ENCODE assay signal across 8 cellular contexts in genomic region chr10:72331575-72332422, GRCh38. TPM values are rescaled to one million over a fixed set of nuclear protein-coding genes. Genes with fewer than 3 reads are reported as not detected.
A peak's percentile ranks its signal among the peaks of the same experiment; 100 is the strongest.
DNase-seq lines count a peak whose midpoint lies in the region; ATAC-seq and TF ChIP-seq lines count a peak whose summit lies in the region.

No MANE protein-coding gene starts in this region.

- H3K4me3 ChIP-seq in hepatocyte (no peak overlapping the region), aorta (ENCODE audit: low read length in 2 of 2) (no peak overlapping the region)

- intact Hi-C loops in aorta (cut with DNase I): loop anchor here in 1 of 2 donors (5.0 to 10.0 kb wide), 2 partner anchors 59 to 1017 kb away; partner anchors contain the start of genes DDIT4 and SLC29A3

- peaks cover 24% of the 10 kb centered on the region for H3K36me3 Mint-ChIP-seq in T-helper 1 cell treated with Interleukin-12 subunit alpha and Interleukin-12 subunit beta and Interleukin-4 antibody, amounts not matched to agents 30 μg/mL and 1 μg/mL, for 36 hours (ENCODE audit: low read depth)

- DNase-seq in DMS 273 treated with DMSO at 0.1 percent for 48 hours (lab: John Stamatoyannopoulos, UW) (peak; percentile 96), H4 (ENCODE audit: low spot score) (peak; percentile 77), NCI-H1417 (lab: John Stamatoyannopoulos, UW) (peak; percentile 93 to 97 (median 93)), anterior cingulate cortex (lab: John Stamatoyannopoulos, UW) (peak; percentile 40 to 96 (median 88)), hepatocyte (ENCODE audit: low spot score) (peak; percentile 88), retina (peak; percentile 88), aorta (peak; percentile 93 to 95)

- H3K27me3 ChIP-seq in hepatocyte (no peaks in the 10 kb centered on the region), aorta (ENCODE audit: control insufficient read depth in 1 of 2, insufficient read depth in 2 of 2, low read length in 1 of 2) (no peaks in the 10 kb centered on the region)

- peaks cover 42% of the 10 kb centered on the region for H3K4me1 ChIP-seq in hepatocyte (ENCODE audit: insufficient read depth)
- H3K4me1 ChIP-seq in aorta (ENCODE audit: control insufficient read depth in 1 of 2, insufficient read depth in 2 of 2, low read length in 2 of 2): no peaks in the 10 kb centered on the region

- H3K27ac Mint-ChIP-seq in T-helper 1 cell treated with Interleukin-12 subunit alpha and Interleukin-12 subunit beta and Interleukin-4 antibody, amounts not matched to agents 30 μg/mL and 1 μg/mL, for 36 hours: peak overlapping the region; percentile 99

- no peak for TF ChIP-seq CTCF in hepatocyte (IDR thresholded peaks at IDR 0.05; ENCODE audit: poor library complexity)

- H3K36me3 ChIP-seq in hepatocyte (replicated peaks; ENCODE audit: insufficient read depth, low read depth) (no peaks in the 10 kb centered on the region), aorta (ENCODE audit: control insufficient read depth in 1 of 2, insufficient read depth in 2 of 2, low read length in 1 of 2) (no peaks in the 10 kb centered on the region)

- no peaks in the 10 kb centered on the region for H3K27me3 Mint-ChIP-seq in T-helper 1 cell treated with Interleukin-12 subunit alpha and Interleukin-12 subunit beta and Interleukin-4 antibody, amounts not matched to agents 30 μg/mL and 1 μg/mL, for 36 hours (ENCODE audit: low read depth)

- H3K9me3 Mint-ChIP-seq in T-helper 1 cell treated with Interleukin-12 subunit alpha and Interleukin-12 subunit beta and Interleukin-4 antibody, amounts not matched to agents 30 μg/mL and 1 μg/mL, for 36 hours: peaks cover 2% of the 10 kb centered on the region

- no peaks in the 10 kb centered on the region for H3K9me2 ChIP-seq in hepatocyte (replicated peaks; ENCODE audit: insufficient read depth)

- H3K4me2 ChIP-seq in hepatocyte: peak overlapping the region; percentile 33

- H3K27ac ChIP-seq in hepatocyte: peak overlapping the region; percentile 86
- H3K27ac ChIP-seq in aorta (ENCODE audit: low read depth in 1 of 2, low read length in 2 of 2): no peak overlapping the region

- peak; percentile 69 for ATAC-seq in aorta (ENCODE audit: low FRiP score)

- no peaks in the 10 kb centered on the region for H4K20me1 ChIP-seq in hepatocyte (ENCODE audit: insufficient read depth, poor library complexity, severe bottlenecking)

- H3K9me3 ChIP-seq in hepatocyte (ENCODE audit: low read depth): no peaks in the 10 kb centered on the region
- no peaks in the 10 kb centered on the region for H3K9me3 ChIP-seq in aorta (ENCODE audit: control insufficient read depth, low read length)

- H3K4me3 Mint-ChIP-seq in T-helper 1 cell treated with Interleukin-12 subunit alpha and Interleukin-12 subunit beta and Interleukin-4 antibody, amounts not matched to agents 30 μg/mL and 1 μg/mL, for 36 hours: peak overlapping the region; percentile 78

- no peaks in the 10 kb centered on the region for H3K79me2 ChIP-seq in hepatocyte

- peaks cover 75% of the 10 kb centered on the region for H3K4me1 Mint-ChIP-seq in T-helper 1 cell treated with Interleukin-12 subunit alpha and Interleukin-12 subunit beta and Interleukin-4 antibody, amounts not matched to agents 30 μg/mL and 1 μg/mL, for 36 hours (ENCODE audit: low read depth)

- no peak overlapping the region for H2AFZ ChIP-seq in hepatocyte

- WGBS in hepatocyte (ENCODE audit: low lambda C conversion rate, missing lambda C conversion rate): 26% methylated on average over 19 of the region's 27 CpGs
- 12 to 13% methylated on average over 26 to 27 of the region's 27 CpGs for WGBS in aorta, 2 donors

RNA-seq across cellular contexts. Expression of gene DNAJB12, which starts 22.9 kb away (rescaled TPM):
- total RNA-seq in H4 (2014; rRNA removed; shearing (Covaris generic)): 18.1 and 22.1 TPM in 2 replicates
- total RNA-seq in hepatocyte: 31.0 and 33.5 TPM in 2 replicates
- polyA plus RNA-seq in hepatocyte: 40.3 and 41.5 TPM in 2 replicates
- total RNA-seq in aorta: 10 to 100 TPM; 33.1 to 34.7 TPM
- polyA plus RNA-seq in aorta: 10 to 100 TPM; 12.0 to 30.3 TPM

RNA-seq across cellular contexts. Expression of gene DDIT4, which starts 58.1 kb away (rescaled TPM):
- total RNA-seq in H4 (2014; rRNA removed; shearing (Covaris generic)): 227 and 278 TPM in 2 replicates
- total RNA-seq in hepatocyte: 162 and 165 TPM in 2 replicates
- polyA plus RNA-seq in hepatocyte: 189 and 235 TPM in 2 replicates
- 100 to 1,000 TPM; 104 to 126 TPM for total RNA-seq in aorta
- 10 to 100 TPM; 55.9 to 96.5 TPM for polyA plus RNA-seq in aorta
